In genomic region chr7:44541876-44542610, GRCh38 we compare ENCODE assay signal across 1 cellular context.
TF ChIP-seq lines count a peak whose summit lies in the region.

No MANE protein-coding gene starts in this region.

TF ChIP-seq in HepG2, 621 proteins besides CTCF, POLR2A, EP300 and RAD21 (continued from another document):
- TF ChIP-seq ZNF362 (CRISPR knock-in tag; IDR thresholded peaks at IDR 0.05; ENCODE audit: borderline replicate concordance) (peak; percentile 27; the same call in 1 of the 2 replicates), FUBP1 (CRISPR knock-in tag; IDR thresholded peaks at IDR 0.05; ENCODE audit: borderline replicate concordance) (no peak), BRF2 (CRISPR knock-in tag; IDR thresholded peaks at IDR 0.05) (no peak), POGK (CRISPR knock-in tag; conservative IDR thresholded peaks at IDR 0.05) (no peak), SIN3A (IDR thresholded peaks at IDR 0.05; ENCODE audit: borderline replicate concordance, low read depth, low read length) (peak; percentile 44; the same call in 1 of the 2 replicates), SMYD3 (CRISPR knock-in tag; IDR thresholded peaks at IDR 0.05) (no peak; the same call in 1 of the 2 replicates), SNAPC4 (CRISPR knock-in tag; IDR thresholded peaks at IDR 0.05) (no peak), EZH2 (conservative IDR thresholded peaks at IDR 0.05; ENCODE audit: low read depth, low read length) (no peak), IRX3 (CRISPR knock-in tag; IDR thresholded peaks at IDR 0.05; ENCODE audit: borderline replicate concordance, low read depth) (0 out of 2 replicates have a peak, but pooled peaks have one; percentile 70), ZNF441 (CRISPR knock-in tag; IDR thresholded peaks at IDR 0.05; ENCODE audit: borderline replicate concordance) (no peak), CREB1 (IDR thresholded peaks at IDR 0.05) (no peak), CREB1 (CRISPR knock-in tag; IDR thresholded peaks at IDR 0.05) (no peak), SSRP1 (CRISPR knock-in tag; IDR thresholded peaks at IDR 0.05) (peak; percentile 76; the same call in 1 of the 2 replicates), PBX2 (CRISPR knock-in tag; IDR thresholded peaks at IDR 0.05) (peak; percentile 69; the same call in 1 of the 2 replicates), THAP7 (CRISPR knock-in tag; IDR thresholded peaks at IDR 0.05) (no peak), ZNF710 (CRISPR knock-in tag; IDR thresholded peaks at IDR 0.05; ENCODE audit: borderline replicate concordance) (no peak), NR2F6 (IDR thresholded peaks at IDR 0.05) (peak; percentile 84), NR2F6 (CRISPR knock-in tag; IDR thresholded peaks at IDR 0.05) (peak; percentile 71; the same call in 1 of the 2 replicates), SKIL (CRISPR knock-in tag; IDR thresholded peaks at IDR 0.05; ENCODE audit: borderline replicate concordance) (no peak), ZFP1 (CRISPR knock-in tag; IDR thresholded peaks at IDR 0.05) (no peak), SP4 (CRISPR knock-in tag; IDR thresholded peaks at IDR 0.05) (peak; percentile 49; the same call in 1 of the 2 replicates), RBM22 (optimal IDR thresholded peaks at IDR 0.05; ENCODE audit: low read length) (peak; percentile 58)
